9 cellular contexts compared by ENCODE assay signal in genomic region chr18:69400253-69400975, GRCh38. TPM values are rescaled to one million over a fixed set of nuclear protein-coding genes. Genes with fewer than 3 reads are reported as not detected.
DNase-seq lines count a peak whose midpoint lies in the region; ATAC-seq lines count a peak whose summit lies in the region.
"Had no signal": no experiment of that assay in that cellular context is flagged by ENCODE, and none has a peak within 500 bp of the region (broad histone marks: within the 10 kb centered on the region; RNA-seq: fewer than 3 reads in every experiment).

TSS of gene DOK6 (plus strand) at chr18:69400888.

- ATAC-seq in aorta (ENCODE audit: low FRiP score) (peak; percentile 80), HG02642 (IDR thresholded peaks at IDR 0.05; ENCODE audit: poor library complexity, unreplicated experiment) (no peak)

- H3K27me3 ChIP-seq in aorta (ENCODE audit: control insufficient read depth in 1 of 2, insufficient read depth in 2 of 2, low read length in 1 of 2) = no peaks in the 10 kb centered on the region

- no peak within 1 kb of the TSS for H3K27ac Mint-ChIP-seq in activated CD4-positive, alpha-beta memory T cell treated with anti-CD3 and anti-CD28 coated beads for 36 hours

- H3K9me3 Mint-ChIP-seq in activated CD4-positive, alpha-beta memory T cell treated with anti-CD3 and anti-CD28 coated beads for 36 hours = no peaks in the 10 kb centered on the region

- peak; percentile 96 for DNase-seq in DMS 273 (lab: John Stamatoyannopoulos, UW; ENCODE audit: unreplicated experiment)
- DNase-seq in NCI-H1105 (lab: John Stamatoyannopoulos, UW) = peak; percentile 93
- DNase-seq in activated CD4-positive, alpha-beta memory T cell treated with anti-CD3 and anti-CD28 coated beads for 36 hours = peak; percentile 11
- peak; percentile 82 for DNase-seq in fibroblast of peridontal ligament (ENCODE audit: extremely low read depth)
- peak; percentile 24 for DNase-seq in myocyte (ENCODE audit: low read depth)
- DNase-seq in aorta = peak; percentile 61 to 84
- no peak for DNase-seq in KG1 (lab: John Stamatoyannopoulos, UW)

- no peaks in the 10 kb centered on the region for H3K36me3 Mint-ChIP-seq in activated CD4-positive, alpha-beta memory T cell treated with anti-CD3 and anti-CD28 coated beads for 36 hours

- peaks cover 1% of the 10 kb centered on the region for H3K9me3 ChIP-seq in aorta (ENCODE audit: control insufficient read depth, low read length)
- H3K9me3 ChIP-seq: neutrophil had no signal

- peak within 1 kb of the TSS; percentile 57 for H3K4me3 Mint-ChIP-seq in activated CD4-positive, alpha-beta memory T cell treated with anti-CD3 and anti-CD28 coated beads for 36 hours

- CTCF ChIA-PET in activated CD4-positive, alpha-beta memory T cell treated with anti-CD3 and anti-CD28 coated beads for 36 hours (lab: Charles Lee) = no interaction called here

- WGBS in aorta, 2 donors = 1% methylated on average over 47 to 79 of the region's 79 CpGs

- peak within 1 kb of the TSS; percentile 46 to 91 for H3K4me3 ChIP-seq in aorta (ENCODE audit: low read length in 2 of 2)

- no peak within 1 kb of the TSS for H3K27ac ChIP-seq in aorta (ENCODE audit: low read depth in 1 of 2, low read length in 2 of 2)
- H3K27ac ChIP-seq: neutrophil had no signal

- H3K4me1 ChIP-seq in aorta (ENCODE audit: control insufficient read depth in 1 of 2, insufficient read depth in 2 of 2, low read length in 2 of 2) = no peaks in the 10 kb centered on the region

- POLR2A ChIA-PET in activated CD4-positive, alpha-beta memory T cell treated with anti-CD3 and anti-CD28 coated beads for 36 hours (lab: Charles Lee) = no interaction called here

- H3K27me3 Mint-ChIP-seq in activated CD4-positive, alpha-beta memory T cell treated with anti-CD3 and anti-CD28 coated beads for 36 hours = peaks cover 64% of the 10 kb centered on the region

- no peaks in the 10 kb centered on the region for H3K36me3 ChIP-seq in aorta (ENCODE audit: control insufficient read depth in 1 of 2, insufficient read depth in 2 of 2, low read length in 1 of 2)
- H3K36me3 ChIP-seq: neutrophil had no signal

- intact Hi-C loops in activated CD4-positive, alpha-beta memory T cell treated with anti-CD3 and anti-CD28 coated beads for 36 hours (cut with micrococcal nuclease) = no loop called here
- intact Hi-C loops in aorta (cut with DNase I) = no loop called here

- peaks cover 14% of the 10 kb centered on the region for H3K4me1 Mint-ChIP-seq in activated CD4-positive, alpha-beta memory T cell treated with anti-CD3 and anti-CD28 coated beads for 36 hours (ENCODE audit: low read depth)

RNA-seq across cellular contexts. Expression of gene DOK6, which starts in this region (rescaled TPM):
- not detected for total RNA-seq in activated CD4-positive, alpha-beta memory T cell treated with anti-CD3 and anti-CD28 coated beads for 36 hours
- total RNA-seq in myocyte = not detected in 2 replicates
- 0.03 TPM for polyA plus RNA-seq in myocyte (2012)
- 1 to 10 TPM; 5.7 to 6.3 TPM for total RNA-seq in aorta
- polyA plus RNA-seq in aorta = 1 to 10 TPM; 1.2 to 2.1 TPM

Comparison
In these comparisons a context has a peak if more than half of its experiments do, and no peak if none do; other contexts are left out.
1. Peak in DNase-seq in activated CD4-positive, alpha-beta memory T cell treated with anti-CD3 and anti-CD28 coated beads for 36 hours; RNA of the gene not detected or under 1 TPM.
2. Peak in DNase-seq in myocyte; RNA of the gene not detected or under 1 TPM.